26 cellular contexts compared by ENCODE assay signal in genomic region chr7:21346297-21346696, GRCh38.
"Had no signal": no experiment of that assay in that cellular context is flagged by ENCODE, and none has a peak within 500 bp of the region (broad histone marks: within the 10 kb centered on the region; RNA-seq: fewer than 3 reads in every experiment).

No MANE protein-coding gene starts in this region.

- H3K36me3 ChIP-seq: cardiac muscle cell, heart left ventricle, neutrophil, pancreas, right atrium auricular region, spleen, thoracic aorta had no signal

- H3K27me3 Mint-ChIP-seq: activated naive CD4-positive, alpha-beta T cell treated with anti-CD3 and anti-CD28 coated beads, Interleukin-2, amount 50 U/mL, for 24 hours had no signal

- H3K4me1 ChIP-seq: body of pancreas, heart left ventricle, pancreas, psoas muscle, right atrium auricular region, spleen had no signal

- H3K4me3 ChIP-seq: body of pancreas, cardiac muscle cell, heart left ventricle, pancreas, psoas muscle, right atrium auricular region, spleen, thoracic aorta had no signal

- DNase-seq: activated CD4-positive, alpha-beta T cell treated with anti-CD3 and anti-CD28 coated beads for 36 hours; activated CD4-positive, alpha-beta T cell treated with anti-CD3 and anti-CD28 coated beads, Interleukin-2, amount 50 U/mL, for 48 hours; activated gamma-delta T cell; activated T-cell treated with anti-CD3 and anti-CD28 coated beads for 4 hours; anterior cingulate cortex; body of pancreas; heart left ventricle; left ventricle myocardium superior; mammary epithelial cell; natural killer cell; pancreas; psoas muscle; spleen; stimulated activated CD4-positive, alpha-beta T cell treated with anti-CD3 and anti-CD28 coated beads, Interleukin-4, amount 100 ng/mL, for 24 hours; stimulated activated naive CD4-positive, alpha-beta T cell treated with Interleukin-2 at 50 U/mL for 16 hours; T1000 had no signal

- H3K27ac ChIP-seq: body of pancreas, cardiac muscle cell, heart left ventricle, neutrophil, pancreas, psoas muscle, right atrium auricular region, spleen, thoracic aorta had no signal

- ATAC-seq: activated CD4-positive, alpha-beta T cell treated with anti-CD3 and anti-CD28 coated beads for 36 hours; body of pancreas; heart left ventricle; left ventricle myocardium superior; natural killer cell; pancreas; psoas muscle had no signal

- H3K36me3 Mint-ChIP-seq: activated naive CD4-positive, alpha-beta T cell treated with anti-CD3 and anti-CD28 coated beads, Interleukin-2, amount 50 U/mL, for 24 hours; mesothelial cell of epicardium; natural killer cell; type B pancreatic cell; WTC11 had no signal

- H3K27me3 ChIP-seq: body of pancreas, cardiac muscle cell, neutrophil, pancreas, right atrium auricular region had no signal

- FAIRE-seq: endometrium, islet of Langerhans, pancreas had no signal

- H3K27ac Mint-ChIP-seq: activated CD4-positive, alpha-beta T cell treated with anti-CD3 and anti-CD28 coated beads for 36 hours; mesothelial cell of epicardium; natural killer cell; type B pancreatic cell; WTC11 had no signal

- H3K9me3 ChIP-seq: body of pancreas, heart left ventricle, neutrophil, pancreas, psoas muscle, right atrium auricular region, spleen, thoracic aorta had no signal

- H3K4me3 Mint-ChIP-seq: activated CD4-positive, alpha-beta T cell treated with anti-CD3 and anti-CD28 coated beads for 36 hours; activated naive CD4-positive, alpha-beta T cell treated with anti-CD3 and anti-CD28 coated beads, Interleukin-2, amount 50 U/mL, for 24 hours; mesothelial cell of epicardium; natural killer cell; type B pancreatic cell; WTC11 had no signal

- H3K9me3 Mint-ChIP-seq: activated naive CD4-positive, alpha-beta T cell treated with anti-CD3 and anti-CD28 coated beads, Interleukin-2, amount 50 U/mL, for 24 hours; natural killer cell had no signal

- H3K4me1 Mint-ChIP-seq: activated CD4-positive, alpha-beta T cell treated with anti-CD3 and anti-CD28 coated beads for 36 hours; activated naive CD4-positive, alpha-beta T cell treated with anti-CD3 and anti-CD28 coated beads, Interleukin-2, amount 50 U/mL, for 24 hours; mesothelial cell of epicardium had no signal
